ENCODE assay signal across 9 cellular contexts in genomic region chr5:56409331-56410190, GRCh38.
DNase-seq lines count a peak whose midpoint lies in the region; FAIRE-seq and TF ChIP-seq lines count a peak whose summit lies in the region.
"Had no signal": no experiment of that assay in that cellular context is flagged by ENCODE, and none has a peak within 500 bp of the region (broad histone marks: within the 10 kb centered on the region; RNA-seq: fewer than 3 reads in every experiment).

No MANE protein-coding gene starts in this region.

- H3K9me3 Mint-ChIP-seq in activated T-helper 1 cell treated with anti-CD3 and anti-CD28 coated beads, Interleukin-12 subunit alpha, Interleukin-12 subunit beta, Interleukin-2, Interleukin-4 antibody, amounts not matched to agents 30 ng/mL and 10 ng/mL and 1 ng/mL, durations not matched to agents 14 hours and 24 hours and 36 hours, result no peaks in the 10 kb centered on the region
- H3K9me3 Mint-ChIP-seq: memory B cell had no signal

- no peak overlapping the region for H3K27ac Mint-ChIP-seq in activated T-helper 1 cell treated with anti-CD3 and anti-CD28 coated beads, Interleukin-12 subunit alpha, Interleukin-12 subunit beta, Interleukin-2, Interleukin-4 antibody, amounts not matched to agents 30 ng/mL and 10 ng/mL and 1 ng/mL, durations not matched to agents 14 hours and 24 hours and 36 hours
- H3K27ac Mint-ChIP-seq: memory B cell had no signal

- H3K9ac ChIP-seq in kidney (ENCODE audit: low read length in 2 of 2), result no peak overlapping the region

- H3K27ac ChIP-seq in mesodermal cell (ENCODE audit: low read depth, low read length, severe bottlenecking) (peak overlapping the region; percentile 86), kidney (ENCODE audit: low read depth in 2 of 2, low read length in 2 of 2) (no peak overlapping the region)

- H3K4me3 ChIP-seq in mesodermal cell (ENCODE audit: extremely low read depth, insufficient read depth, low read length, poor library complexity, severe bottlenecking) (no peak overlapping the region), kidney (ENCODE audit: low read length in 2 of 2) (no peak overlapping the region)

- H3K4me1 Mint-ChIP-seq in activated T-helper 1 cell treated with anti-CD3 and anti-CD28 coated beads, Interleukin-12 subunit alpha, Interleukin-12 subunit beta, Interleukin-2, Interleukin-4 antibody, amounts not matched to agents 30 ng/mL and 10 ng/mL and 1 ng/mL, durations not matched to agents 14 hours and 24 hours and 36 hours (ENCODE audit: low read depth), result peaks cover 10% of the 10 kb centered on the region

- H3K9me3 ChIP-seq in mesodermal cell (ENCODE audit: control insufficient read depth, low read length) (no peaks in the 10 kb centered on the region), kidney (ENCODE audit: control insufficient read depth in 1 of 2, low read length in 2 of 2) (no peaks in the 10 kb centered on the region)

- H3K27me3 Mint-ChIP-seq in activated T-helper 1 cell treated with anti-CD3 and anti-CD28 coated beads, Interleukin-12 subunit alpha, Interleukin-12 subunit beta, Interleukin-2, Interleukin-4 antibody, amounts not matched to agents 30 ng/mL and 10 ng/mL and 1 ng/mL, durations not matched to agents 14 hours and 24 hours and 36 hours (ENCODE audit: insufficient read depth), result no peaks in the 10 kb centered on the region
- H3K27me3 Mint-ChIP-seq: memory B cell had no signal

- 79 to 88% methylated on average over 6 to 8 of the region's 13 CpGs for WGBS in mesodermal cell (ENCODE audit: insufficient coverage in 2 of 2), 2 experiments

- no peak overlapping the region for H3K4me3 Mint-ChIP-seq in activated T-helper 1 cell treated with anti-CD3 and anti-CD28 coated beads, Interleukin-12 subunit alpha, Interleukin-12 subunit beta, Interleukin-2, Interleukin-4 antibody, amounts not matched to agents 30 ng/mL and 10 ng/mL and 1 ng/mL, durations not matched to agents 14 hours and 24 hours and 36 hours
- H3K4me3 Mint-ChIP-seq: memory B cell had no signal

- H3K36me3 Mint-ChIP-seq in activated T-helper 1 cell treated with anti-CD3 and anti-CD28 coated beads, Interleukin-12 subunit alpha, Interleukin-12 subunit beta, Interleukin-2, Interleukin-4 antibody, amounts not matched to agents 30 ng/mL and 10 ng/mL and 1 ng/mL, durations not matched to agents 14 hours and 24 hours and 36 hours (ENCODE audit: low read depth), result no peaks in the 10 kb centered on the region
- H3K36me3 Mint-ChIP-seq: memory B cell had no signal

- H3K36me3 ChIP-seq in mesodermal cell (ENCODE audit: control insufficient read depth, insufficient read depth, low read length) (no peaks in the 10 kb centered on the region), kidney (ENCODE audit: control insufficient read depth in 1 of 2, insufficient read depth in 2 of 2, low read length in 2 of 2) (no peaks in the 10 kb centered on the region)

- TF ChIP-seq CTCF in AG09319 (IDR thresholded peaks at IDR 0.05; ENCODE audit: low read depth, low read length) (no peak), kidney (IDR thresholded peaks at IDR 0.05; ENCODE audit: borderline replicate concordance, extremely low read depth, insufficient read depth) (no peak)

- H3K4me1 ChIP-seq in mesodermal cell (ENCODE audit: control insufficient read depth, insufficient read depth, low read length, poor library complexity, severe bottlenecking), result peaks cover 41% of the 10 kb centered on the region
- peaks cover 0 to 16% of the 10 kb centered on the region in 2 donors for H3K4me1 ChIP-seq in kidney (ENCODE audit: control insufficient read depth in 1 of 2, insufficient read depth in 1 of 2, low read depth in 1 of 2, low read length in 2 of 2)

- no peak for FAIRE-seq in kidney (lab: Jason Lieb, UNC)

- peak; percentile 72 for DNase-seq in AG09319 (ENCODE audit: extremely low read depth, low read depth)
- peak; percentile 85 for DNase-seq in M059J (ENCODE audit: low read depth)
- peak; percentile 9 to 38 for DNase-seq in cerebellar nuclear complex (lab: John Stamatoyannopoulos, UW)
- no peak for DNase-seq in NCI-H510A treated with DMSO at 0.1 percent for 48 hours (lab: John Stamatoyannopoulos, UW)
- no peak for DNase-seq in kidney
- no peak for DNase-seq in NCI-H69 (lab: John Stamatoyannopoulos, UW)
- DNase-seq in activated T-helper 1 cell treated with anti-CD3 and anti-CD28 coated beads, Interleukin-12 subunit alpha, Interleukin-12 subunit beta, Interleukin-2, Interleukin-4 antibody, amounts not matched to agents 30 ng/mL and 10 ng/mL and 1 ng/mL, durations not matched to agents 14 hours and 24 hours and 36 hours (ENCODE audit: low spot score), result no peak

- intact Hi-C loops in kidney (cut with DNase I), result no loop called here
- intact Hi-C loops in activated T-helper 1 cell treated with anti-CD3 and anti-CD28 coated beads, Interleukin-12 subunit alpha, Interleukin-12 subunit beta, Interleukin-2, Interleukin-4 antibody, amounts not matched to agents 30 ng/mL and 10 ng/mL and 1 ng/mL, durations not matched to agents 14 hours and 24 hours and 36 hours (cut with micrococcal nuclease), result no loop called here

Comparison
In these comparisons a context has a peak if more than half of its experiments do, and no peak if none do; other contexts are left out.
1. DNase-seq: peak in AG09319 (single experiment), M059J (single experiment) and cerebellar nuclear complex (2 of 2); none in NCI-H510A treated with DMSO at 0.1 percent for 48 hours (single experiment), kidney (single experiment), NCI-H69 (single experiment) and activated T-helper 1 cell treated with anti-CD3 and anti-CD28 coated beads, Interleukin-12 subunit alpha, Interleukin-12 subunit beta, Interleukin-2, Interleukin-4 antibody, amounts not matched to agents 30 ng/mL and 10 ng/mL and 1 ng/mL, durations not matched to agents 14 hours and 24 hours and 36 hours (single experiment).